In the genomic region with DNA sequence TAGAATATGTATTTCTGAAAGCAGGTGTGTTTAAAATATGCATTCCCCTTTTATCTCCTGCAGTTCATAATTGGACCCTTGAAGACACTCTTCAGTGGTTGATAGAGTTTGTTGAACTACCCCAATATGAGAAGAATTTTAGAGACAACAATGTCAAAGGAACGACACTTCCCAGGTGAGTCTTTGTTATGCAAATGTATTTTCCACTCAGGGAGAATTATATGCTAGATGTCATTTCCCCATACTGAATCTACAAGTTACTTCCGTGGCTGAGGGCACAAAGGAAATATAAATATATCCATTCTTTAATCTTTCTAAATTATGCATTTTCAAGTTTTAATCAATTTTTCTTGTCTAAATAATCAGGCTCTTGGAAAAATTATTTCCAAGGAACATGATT, we compare ENCODE assay signal across 23 cellular contexts.
"Had no signal": no experiment of that assay in that cellular context is flagged by ENCODE, and none has a peak within 500 bp of the region (broad histone marks: within the 10 kb centered on the region; RNA-seq: fewer than 3 reads in every experiment).

No MANE protein-coding gene starts in this region.

- H3K9me3 ChIP-seq: adrenal gland, ascending aorta, left lung, transverse colon had no signal

- H3K9ac ChIP-seq: neural progenitor cell had no signal

- H3K4me3 ChIP-seq: adrenal gland, ascending aorta, left lung, lung, neural progenitor cell, transverse colon had no signal

- H3K4me2 ChIP-seq: neural progenitor cell had no signal

- H3K36me3 ChIP-seq: adrenal gland, ascending aorta, brain microvascular endothelial cell, transverse colon had no signal

- H3K27me3 Mint-ChIP-seq: activated CD4-positive, alpha-beta T cell treated with anti-CD3 and anti-CD28 coated beads, Interleukin-2, amount 10 ng/mL, durations not matched to agents 24 days and 14 days; dendritic cell treated with granulocyte-macrophage colony-stimulating factor and Interleukin-4, amounts not matched to agents 40 ng/mL and 50 ng/mL, for 4 days; naive thymus-derived CD8-positive, alpha-beta T cell; stimulated activated naive B cell treated with anti-CD40 and anti-IgM and Interleukin-4, amounts not matched to agents 10 μg/mL and 1 μg/mL and 100 μg/mL, for 72 hours had no signal

- H3K27ac Mint-ChIP-seq: activated CD4-positive, alpha-beta T cell treated with anti-CD3 and anti-CD28 coated beads, Interleukin-2, amount 10 ng/mL, durations not matched to agents 24 days and 14 days; activated T-helper 2 cell treated with anti-CD3 and anti-CD28 coated beads, Interferon-gamma antibody, Interleukin-2, Interleukin-4, amounts not matched to agents 10 μg/mL and 5 μg/mL and 100 μg/mL, durations not matched to agents 14 hours and 24 hours and 36 hours; dendritic cell treated with granulocyte-macrophage colony-stimulating factor and Interleukin-4, amounts not matched to agents 40 ng/mL and 50 ng/mL, for 4 days; neural progenitor cell; stimulated activated naive B cell treated with anti-CD40 and anti-IgM and Interleukin-4, amounts not matched to agents 10 μg/mL and 1 μg/mL and 100 μg/mL, for 72 hours had no signal

- H3K9me3 Mint-ChIP-seq: dendritic cell treated with granulocyte-macrophage colony-stimulating factor and Interleukin-4, amounts not matched to agents 40 ng/mL and 50 ng/mL, for 4 days; immature natural killer cell; neural progenitor cell had no signal

- DNase-seq: activated CD4-positive, alpha-beta T cell treated with anti-CD3 and anti-CD28 coated beads, Interleukin-2, amount 10 ng/mL, durations not matched to agents 24 days and 14 days; activated CD8-positive, alpha-beta memory T cell treated with anti-CD3 and anti-CD28 coated beads, Interleukin-2, amount 50 U/mL, for 48 hours; activated naive CD4-positive, alpha-beta T cell treated with Interleukin-2 at 50 U/mL for 16 hours; activated T-cell treated with anti-CD3 and anti-CD28 coated beads, Interleukin-2, amount 50 U/mL, for 4 hours; adrenal gland; brain microvascular endothelial cell; caudate nucleus; effector CD8-positive, alpha-beta T cell; erythroblast; foreskin fibroblast; immature natural killer cell; kidney glomerular epithelial cell; left lung; naive thymus-derived CD8-positive, alpha-beta T cell; stimulated activated CD4-positive, alpha-beta T cell treated with anti-CD3 and anti-CD28 coated beads, Interleukin-2, amount 100 ng/mL, for 48 hours; stimulated activated CD8-positive, alpha-beta memory T cell treated with anti-CD3 and anti-CD28 coated beads, Interleukin-4, amount 100 ng/mL, for 48 hours; stimulated activated naive B cell treated with anti-CD40 and anti-IgM and Interleukin-4, amounts not matched to agents 10 μg/mL and 1 μg/mL and 100 μg/mL, for 72 hours; transverse colon had no signal

- ATAC-seq: activated T-cell treated with anti-CD3 and anti-CD28 coated beads, Interleukin-2, amount 50 U/mL, for 4 hours; left lung; naive thymus-derived CD8-positive, alpha-beta T cell; stimulated activated naive B cell treated with anti-CD40 and anti-IgM and Interleukin-4, amounts not matched to agents 10 μg/mL and 1 μg/mL and 100 μg/mL, for 72 hours had no signal

- H3K4me3 Mint-ChIP-seq: activated CD4-positive, alpha-beta T cell treated with anti-CD3 and anti-CD28 coated beads, Interleukin-2, amount 10 ng/mL, durations not matched to agents 24 days and 14 days; activated T-cell treated with anti-CD3 and anti-CD28 coated beads, Interleukin-2, amount 50 U/mL, for 4 hours; dendritic cell treated with granulocyte-macrophage colony-stimulating factor and Interleukin-4, amounts not matched to agents 40 ng/mL and 50 ng/mL, for 4 days; immature natural killer cell; neural progenitor cell; stimulated activated naive B cell treated with anti-CD40 and anti-IgM and Interleukin-4, amounts not matched to agents 10 μg/mL and 1 μg/mL and 100 μg/mL, for 72 hours had no signal

- H2AFZ ChIP-seq: neural progenitor cell had no signal

- H3K27me3 ChIP-seq: adrenal gland, ascending aorta, brain microvascular endothelial cell, left lung, neural progenitor cell, transverse colon had no signal

- H3K27ac ChIP-seq: adrenal gland, ascending aorta, brain microvascular endothelial cell, neural progenitor cell, transverse colon had no signal
